Comparison of ENCODE assay signal across 24 cellular contexts in the genomic region with DNA sequence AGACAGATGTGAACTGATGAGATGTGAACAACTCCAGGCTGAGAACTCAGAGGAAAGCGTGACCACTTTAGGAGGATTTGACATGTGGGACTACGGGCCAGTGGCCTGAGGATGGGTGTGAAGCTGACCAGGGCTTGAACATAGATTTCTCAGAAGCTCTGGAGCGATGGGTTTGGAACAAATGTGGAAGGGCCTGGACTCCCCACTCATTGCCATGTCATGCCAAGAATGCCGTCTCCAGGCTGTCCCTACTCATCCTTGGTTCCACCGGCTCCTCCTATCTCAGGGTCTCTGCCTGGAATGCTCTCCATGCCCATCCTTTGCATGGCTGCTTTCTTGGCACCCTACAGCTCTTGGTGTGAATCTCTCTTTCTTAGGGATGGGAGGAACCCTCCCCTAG.
"Had no signal": no experiment of that assay in that cellular context is flagged by ENCODE, and none has a peak within 500 bp of the region (broad histone marks: within the 10 kb centered on the region; RNA-seq: fewer than 3 reads in every experiment).

No MANE protein-coding gene starts in this region.

- H3K27ac Mint-ChIP-seq: dendritic cell treated with granulocyte-macrophage colony-stimulating factor and Interleukin-4, amounts not matched to agents 40 ng/mL and 50 ng/mL, for 4 days; effector memory CD8-positive, alpha-beta T cell; naive thymus-derived CD4-positive, alpha-beta T cell; nephron progenitor cell; stimulated activated memory B cell treated with anti-CD40 and anti-IgM and Interleukin-4, amounts not matched to agents 10 μg/mL and 1 μg/mL and 100 μg/mL, for 72 hours; stimulated activated naive CD8-positive, alpha-beta T cell treated with anti-CD3 and anti-CD28 coated beads, Interleukin-15, Interleukin-2, amounts not matched to agents 100 ng/mL and 50 ng/mL, for 24 hours had no signal

- H3K4me3 Mint-ChIP-seq: dendritic cell treated with granulocyte-macrophage colony-stimulating factor and Interleukin-4, amounts not matched to agents 40 ng/mL and 50 ng/mL, for 4 days; effector memory CD8-positive, alpha-beta T cell; naive thymus-derived CD4-positive, alpha-beta T cell; nephron progenitor cell; stimulated activated memory B cell treated with anti-CD40 and anti-IgM and Interleukin-4, amounts not matched to agents 10 μg/mL and 1 μg/mL and 100 μg/mL, for 72 hours; stimulated activated naive CD8-positive, alpha-beta T cell treated with anti-CD3 and anti-CD28 coated beads, Interleukin-15, Interleukin-2, amounts not matched to agents 100 ng/mL and 50 ng/mL, for 24 hours had no signal

- H3K9me3 ChIP-seq: esophagus squamous epithelium, gastroesophageal sphincter, neutrophil, psoas muscle, right lobe of liver, spleen, testis had no signal

- H3K9me3 Mint-ChIP-seq: dendritic cell treated with granulocyte-macrophage colony-stimulating factor and Interleukin-4, amounts not matched to agents 40 ng/mL and 50 ng/mL, for 4 days; effector memory CD8-positive, alpha-beta T cell; stimulated activated memory B cell treated with anti-CD40 and anti-IgM and Interleukin-4, amounts not matched to agents 10 μg/mL and 1 μg/mL and 100 μg/mL, for 72 hours; stimulated activated naive CD8-positive, alpha-beta T cell treated with anti-CD3 and anti-CD28 coated beads, Interleukin-15, Interleukin-2, amounts not matched to agents 100 ng/mL and 50 ng/mL, for 24 hours had no signal

- H3K4me1 Mint-ChIP-seq: naive thymus-derived CD4-positive, alpha-beta T cell; stimulated activated memory B cell treated with anti-CD40 and anti-IgM and Interleukin-4, amounts not matched to agents 10 μg/mL and 1 μg/mL and 100 μg/mL, for 72 hours had no signal

- ATAC-seq: effector memory CD8-positive, alpha-beta T cell; gastroesophageal sphincter; left colon; left ventricle myocardium superior; naive thymus-derived CD4-positive, alpha-beta T cell; psoas muscle; right lobe of liver; stimulated activated memory B cell treated with anti-CD40 and anti-IgM and Interleukin-4, amounts not matched to agents 10 μg/mL and 1 μg/mL and 100 μg/mL, for 72 hours had no signal

- DNase-seq: effector memory CD8-positive, alpha-beta T cell; esophagus squamous epithelium; foreskin fibroblast; glutamatergic neuron; left colon; left ventricle myocardium superior; mesendoderm; naive thymus-derived CD4-positive, alpha-beta T cell; nephron progenitor cell; psoas muscle; right lobe of liver; spleen; stimulated activated CD4-positive, alpha-beta T cell treated with anti-CD3 and anti-CD28 coated beads, Interleukin-15, amount 100 ng/mL, for 24 hours; stimulated activated CD4-positive, alpha-beta T cell treated with anti-CD3 and anti-CD28 coated beads, Interleukin-1b, Interleukin-23, amount 100 ng/mL, for 48 hours; stimulated activated CD4-positive, alpha-beta T cell treated with anti-CD3 and anti-CD28 coated beads, Interleukin-4, amount 100 ng/mL, for 24 hours; testis had no signal

- H3K27me3 ChIP-seq: esophagus squamous epithelium, gastroesophageal sphincter, neutrophil, right lobe of liver, spleen, testis, tibial nerve had no signal

- H3K36me3 ChIP-seq: esophagus squamous epithelium, neutrophil, right lobe of liver, spleen had no signal

- H3K4me1 ChIP-seq: esophagus squamous epithelium, gastroesophageal sphincter, right lobe of liver, testis, tibial nerve had no signal

- H3K27ac ChIP-seq: epithelial cell of prostate, esophagus squamous epithelium, gastroesophageal sphincter, neutrophil, psoas muscle, right lobe of liver, testis, tibial nerve had no signal

- H3K4me3 ChIP-seq: esophagus squamous epithelium, gastroesophageal sphincter, lung, psoas muscle, right lobe of liver, spleen, testis, tibial nerve had no signal

- H3K27me3 Mint-ChIP-seq: dendritic cell treated with granulocyte-macrophage colony-stimulating factor and Interleukin-4, amounts not matched to agents 40 ng/mL and 50 ng/mL, for 4 days; effector memory CD8-positive, alpha-beta T cell; naive thymus-derived CD4-positive, alpha-beta T cell; stimulated activated memory B cell treated with anti-CD40 and anti-IgM and Interleukin-4, amounts not matched to agents 10 μg/mL and 1 μg/mL and 100 μg/mL, for 72 hours; stimulated activated naive CD8-positive, alpha-beta T cell treated with anti-CD3 and anti-CD28 coated beads, Interleukin-15, Interleukin-2, amounts not matched to agents 100 ng/mL and 50 ng/mL, for 24 hours had no signal
